1 cellular context compared by ENCODE assay signal in genomic region chr22:41603873-41604332, GRCh38.
TF ChIP-seq lines count a peak whose summit lies in the region.

No MANE protein-coding gene starts in this region.

TF ChIP-seq in GM23338, 12 proteins besides CTCF, POLR2A, EP300 and RAD21:
- TF ChIP-seq ZNF462 (CRISPR knock-in tag; IDR thresholded peaks at IDR 0.05) (no peak), ZNF331 (CRISPR knock-in tag; IDR thresholded peaks at IDR 0.05; ENCODE audit: low read depth) (no peak), EZH2phosphoT487 (IDR thresholded peaks at IDR 0.05; ENCODE audit: unreplicated experiment) (no peak), STAT1 (IDR thresholded peaks at IDR 0.05; ENCODE audit: unreplicated experiment) (no peak), CREB1 (CRISPR knock-in tag; IDR thresholded peaks at IDR 0.05; ENCODE audit: low read depth) (no peak), EZH2 (IDR thresholded peaks at IDR 0.05; ENCODE audit: low read depth, unreplicated experiment) (no peak), POLR2AphosphoS5 (IDR thresholded peaks at IDR 0.05; ENCODE audit: low read depth) (no peak), ETS1 (IDR thresholded peaks at IDR 0.05) (no peak), REST (IDR thresholded peaks at IDR 0.05; ENCODE audit: unreplicated experiment) (no peak), ZNF114 (CRISPR knock-in tag; IDR thresholded peaks at IDR 0.05) (no peak), NANOG (IDR thresholded peaks at IDR 0.05; ENCODE audit: borderline replicate concordance) (no peak), JUNB (IDR thresholded peaks at IDR 0.05; ENCODE audit: unreplicated experiment) (no peak)
